Comparison of ENCODE assay signal across 10 cellular contexts in genomic region chr17:2060681-2061440, GRCh38. TPM values are rescaled to one million over a fixed set of nuclear protein-coding genes. Genes with fewer than 3 reads are reported as not detected.
DNase-seq lines count a peak whose midpoint lies in the region; ATAC-seq, FAIRE-seq and TF ChIP-seq lines count a peak whose summit lies in the region.
"Had no signal": no experiment of that assay in that cellular context is flagged by ENCODE, and none has a peak within 500 bp of the region (broad histone marks: within the 10 kb centered on the region; RNA-seq: fewer than 3 reads in every experiment).

No MANE protein-coding gene starts in this region.

- H3K4me1 Mint-ChIP-seq in activated CD4-positive, alpha-beta T cell treated with anti-CD3 and anti-CD28 coated beads, Interleukin-2, amount 10 ng/mL, durations not matched to agents 7 days and 5 days = peaks cover 30% of the 10 kb centered on the region

- no peak overlapping the region; the same call in 1 of the 2 replicates for H4K8ac ChIP-seq in H1 (ENCODE audit: extremely low read depth, insufficient read depth, low read length)

- no peak overlapping the region for H2BK12ac ChIP-seq in H1 (ENCODE audit: low read depth, low read length)

- no peaks in the 10 kb centered on the region for H3K27me3 Mint-ChIP-seq in activated CD4-positive, alpha-beta T cell treated with anti-CD3 and anti-CD28 coated beads, Interleukin-2, amount 10 ng/mL, durations not matched to agents 7 days and 5 days

- no peak overlapping the region for H2BK5ac ChIP-seq in H1 (ENCODE audit: low read depth, low read length)

- H3K27me3 ChIP-seq in H1 (replicated peaks in 1 of 4; ENCODE audit: control insufficient read depth in 3 of 4, extremely low read depth in 1 of 4, insufficient read depth in 3 of 4, low read length in 3 of 4) (peaks cover 31 to 54% (median 48%) of the 10 kb centered on the region in 4 experiments), mucosa of stomach (ENCODE audit: control insufficient read depth, insufficient read depth, low read length) (peaks cover 31% of the 10 kb centered on the region), tibial artery (peaks cover 0 to 4% of the 10 kb centered on the region in 2 donors)

- H3K23me2 ChIP-seq in H1 (ENCODE audit: low read depth, low read length) = peaks cover 2% of the 10 kb centered on the region; the same call in 1 of the 2 replicates

- no peak overlapping the region for H3K27ac Mint-ChIP-seq in activated CD4-positive, alpha-beta T cell treated with anti-CD3 and anti-CD28 coated beads, Interleukin-2, amount 10 ng/mL, durations not matched to agents 7 days and 5 days
- H3K27ac Mint-ChIP-seq: activated T-helper 17 cell treated with anti-CD3 and anti-CD28 coated beads, Interleukin-2, amount 50 U/mL, for 72 hours had no signal

- no peak for TF ChIP-seq RAD21 in H1 (IDR thresholded peaks at IDR 0.05 in 1 of 2, conservative IDR thresholded peaks at IDR 0.05 in 1 of 2; ENCODE audit: low read depth in 2 of 2, low read length in 2 of 2)

- TF ChIP-seq CTCF in H1 (IDR thresholded peaks at IDR 0.05; ENCODE audit: control extremely low read depth in 1 of 3, insufficient read depth in 1 of 3, low read depth in 1 of 3, low read length in 3 of 3) = no peak
- no peak for TF ChIP-seq CTCF in tibial artery (IDR thresholded peaks at IDR 0.05)

- peaks cover 0 to 29% (median 14%) of the 10 kb centered on the region in 4 experiments; a peak in 6 of 7 replicates for H3K4me1 ChIP-seq in H1 (replicated peaks in 1 of 4; ENCODE audit: control insufficient read depth in 3 of 4, insufficient read depth in 4 of 4, low read length in 3 of 4)
- H3K4me1 ChIP-seq in mucosa of stomach (ENCODE audit: control insufficient read depth, insufficient read depth, low read length) = peaks cover 49% of the 10 kb centered on the region
- peaks cover 0 to 36% (median 4%) of the 10 kb centered on the region in 4 donors for H3K4me1 ChIP-seq in tibial artery

- H3K9ac ChIP-seq in H1 (replicated peaks in 1 of 4; ENCODE audit: extremely low read depth in 1 of 4, low read depth in 3 of 4, low read length in 3 of 4) = no peak overlapping the region
- peak overlapping the region; percentile 53 for H3K9ac ChIP-seq in mucosa of stomach (ENCODE audit: low read length)

- TF ChIP-seq EP300 in H1 (IDR thresholded peaks at IDR 0.05; ENCODE audit: borderline replicate concordance in 1 of 2, low read depth in 2 of 2, low read length in 2 of 2) = no peak

- H3K4me3 Mint-ChIP-seq in activated CD4-positive, alpha-beta T cell treated with anti-CD3 and anti-CD28 coated beads, Interleukin-2, amount 10 ng/mL, durations not matched to agents 7 days and 5 days = peak overlapping the region; percentile 1
- H3K4me3 Mint-ChIP-seq: activated T-helper 17 cell treated with anti-CD3 and anti-CD28 coated beads, Interleukin-2, amount 50 U/mL, for 72 hours had no signal

- no peak overlapping the region for H3K4ac ChIP-seq in H1 (replicated peaks; ENCODE audit: insufficient read length, low read depth, low read length)

- no peak overlapping the region for H2AK5ac ChIP-seq in H1 (ENCODE audit: low read depth, low read length)

- POLR2A ChIA-PET in activated CD4-positive, alpha-beta T cell treated with anti-CD3 and anti-CD28 coated beads, Interleukin-2, amount 10 ng/mL, durations not matched to agents 7 days and 5 days (lab: Charles Lee) = no interaction called here
- POLR2A ChIA-PET in H1 (lab: Charles Lee; ENCODE audit: partially characterized antibody) = interaction anchor here (0.6 to 1.1 kb wide), 2 partner anchors 11 to 267 kb away, joined by 3 to 4 read pairs; no protein-coding TSS in a partner anchor

- H3K79me2 ChIP-seq in H1 (ENCODE audit: control insufficient read depth in 1 of 2, insufficient read depth in 2 of 2, low read length in 2 of 2) = no peaks in the 10 kb centered on the region

- H3K9me3 Mint-ChIP-seq in activated CD4-positive, alpha-beta T cell treated with anti-CD3 and anti-CD28 coated beads, Interleukin-2, amount 10 ng/mL, durations not matched to agents 7 days and 5 days = no peaks in the 10 kb centered on the region
- H3K9me3 Mint-ChIP-seq: activated T-helper 17 cell treated with anti-CD3 and anti-CD28 coated beads, Interleukin-2, amount 50 U/mL, for 72 hours had no signal

- 85% methylated on average over 17 of the region's 21 CpGs; no CpG with 5 or more reads in 1 of the 2 experiments for WGBS in H1 (ENCODE audit: extremely low coverage in 1 of 2, insufficient coverage in 1 of 2, insufficient read length in 1 of 2, insufficient replicate concordance in 2 of 2, low coverage in 1 of 2, low lambda C conversion rate in 2 of 2, missing lambda C conversion rate in 1 of 2), 2 experiments

- no peak overlapping the region for H4K5ac ChIP-seq in H1 (ENCODE audit: insufficient read length, low read depth, low read length)

- H3K27ac ChIP-seq in H1 (ENCODE audit: low read depth, low read length) = no peak overlapping the region
- peak overlapping the region; percentile 32 to 58 for H3K27ac ChIP-seq in tibial artery

- H3K18ac ChIP-seq in H1 (ENCODE audit: extremely low read depth, low read length) = no peak overlapping the region

- H3K79me1 ChIP-seq in H1 (ENCODE audit: low read depth, low read length) = no peaks in the 10 kb centered on the region

- no peak for ATAC-seq in HG03039 (IDR thresholded peaks at IDR 0.05; ENCODE audit: unreplicated experiment)
- ATAC-seq: activated T-helper 17 cell treated with anti-CD3 and anti-CD28 coated beads, Interleukin-2, amount 50 U/mL, for 72 hours had no signal

- no peak overlapping the region for H3K4me2 ChIP-seq in H1 (ENCODE audit: insufficient read depth in 1 of 2, low read depth in 2 of 2, low read length in 2 of 2)

- H2BK20ac ChIP-seq in H1 (ENCODE audit: low read length) = no peak overlapping the region

- peaks cover 14 to 17% of the 10 kb centered on the region in 2 experiments for H4K20me1 ChIP-seq in H1 (replicated peaks in 1 of 2; ENCODE audit: control insufficient read depth in 1 of 2, insufficient read depth in 2 of 2, low read length in 2 of 2)

- H3K36me3 Mint-ChIP-seq in activated CD4-positive, alpha-beta T cell treated with anti-CD3 and anti-CD28 coated beads, Interleukin-2, amount 10 ng/mL, durations not matched to agents 7 days and 5 days (ENCODE audit: low read depth) = peaks cover 40% of the 10 kb centered on the region

- H3K9me3 ChIP-seq in H1 (ENCODE audit: insufficient read depth in 2 of 2, low read depth in 1 of 2, low read length in 1 of 2) = peaks cover 0 to 7% of the 10 kb centered on the region in 2 experiments; a peak in 1 of 4 replicates
- no peaks in the 10 kb centered on the region for H3K9me3 ChIP-seq in mucosa of stomach (ENCODE audit: control insufficient read depth, low read length)
- H3K9me3 ChIP-seq in tibial artery = no peaks in the 10 kb centered on the region

- H3K4me3 ChIP-seq in H1 (ENCODE audit: extremely low read depth in 1 of 4, insufficient read depth in 2 of 4, low read depth in 3 of 4, low read length in 4 of 4) (no peak overlapping the region), mucosa of stomach (ENCODE audit: low read length) (no peak overlapping the region), tibial artery (no peak overlapping the region)

- no peak overlapping the region for H3K14ac ChIP-seq in H1 (ENCODE audit: insufficient read length)

- intact Hi-C loops in tibial artery (cut with DNase I; ENCODE audit: low total_unique reads) = no loop called here

- H2BK120ac ChIP-seq in H1 (replicated peaks; ENCODE audit: low read depth, low read length) = no peak overlapping the region

- H3K36me3 ChIP-seq in H1 (ENCODE audit: control insufficient read depth in 2 of 4, insufficient read depth in 4 of 4, low read length in 3 of 4) = peaks cover 0 to 14% (median 0%) of the 10 kb centered on the region in 4 experiments; a peak in 1 of 8 replicates
- H3K36me3 ChIP-seq in mucosa of stomach (ENCODE audit: control insufficient read depth, insufficient read depth, low read length) = peaks cover 9% of the 10 kb centered on the region
- H3K36me3 ChIP-seq in tibial artery = peaks cover 18 to 83% (median 48%) of the 10 kb centered on the region in 3 donors

- H3K56ac ChIP-seq in H1 (replicated peaks; ENCODE audit: insufficient read length, low read depth, low read length) = no peak overlapping the region

- CTCF ChIA-PET in activated CD4-positive, alpha-beta T cell treated with anti-CD3 and anti-CD28 coated beads, Interleukin-2, amount 10 ng/mL, durations not matched to agents 7 days and 5 days (lab: Charles Lee) = interaction anchor here (0.5 to 8.5 kb wide), 4 partner anchors 184 to 396 kb away, joined by 3 to 210 read pairs (median 23); no protein-coding TSS in a partner anchor
- CTCF ChIA-PET in H1 (lab: Charles Lee; ENCODE audit: partially characterized antibody) = interaction anchor here (0.5 to 9.3 kb wide), 10 partner anchors 11 to 204 kb away, joined by 3 to 122 read pairs (median 3); no protein-coding TSS in a partner anchor

- no peak for TF ChIP-seq POLR2A in H1 (IDR thresholded peaks at IDR 0.05; ENCODE audit: control extremely low read depth in 1 of 2, low read depth in 2 of 2, low read length in 2 of 2)

- H3K23ac ChIP-seq in H1 (ENCODE audit: insufficient read length) = no peak overlapping the region

- no peak for DNase-seq in activated CD4-positive, alpha-beta T cell treated with anti-CD3 and anti-CD28 coated beads, Interleukin-2, amount 10 ng/mL, durations not matched to agents 7 days and 5 days
- no peak for DNase-seq in activated CD4-positive, alpha-beta T cell treated with anti-CD3 and anti-CD28 coated beads, Interleukin-2, amount 50 U/mL, for 4 hours
- DNase-seq in H1 (ENCODE audit: low read depth in 1 of 2, low spot score in 2 of 2) (no peak), tibial artery (no peak), NCI-H446 treated with DMSO at 0.1 percent for 48 hours (lab: John Stamatoyannopoulos, UW) (no peak), SKM-1 treated with dmso at 0.1 percent for 144 hours (lab: John Stamatoyannopoulos, UW; ENCODE audit: unreplicated experiment) (no peak)
- DNase-seq: NCI-H1092 treated with DMSO at 0.1 percent for 48 hours had no signal

- FAIRE-seq in H1 (lab: Jason Lieb, UNC) = no peak

- no peak overlapping the region for H4K91ac ChIP-seq in H1 (replicated peaks; ENCODE audit: insufficient read length, low read length)

- no peak overlapping the region for H2BK15ac ChIP-seq in H1 (ENCODE audit: low read length)

- no peak overlapping the region for H2AFZ ChIP-seq in H1 (ENCODE audit: low read length)

RNA-seq across cellular contexts. Expression of gene HIC1, which starts 6.0 kb away (rescaled TPM):
- 10 to 100 TPM; 29.0 to 31.0 TPM for total RNA-seq in activated CD4-positive, alpha-beta T cell treated with anti-CD3 and anti-CD28 coated beads, Interleukin-2, amount 10 ng/mL, durations not matched to agents 7 days and 5 days
- 0.09 and 0.19 TPM in 2 replicates for total RNA-seq in H1 (2021; fragmentation: NEBNext Ultra II Directional; extraction: Animal tissue kit (Norgen Biotek cat#: 25700))
- 0.06 and 0.11 TPM in 2 replicates for polyA plus RNA-seq in H1 (2011; rRNA removed)
- 0.09 TPM for polyA plus RNA-seq in H1 (2011; cell fraction: cytosol; rRNA removed)
- polyA plus RNA-seq in H1 (2011; cell fraction: nucleus; rRNA removed) = 0.20 TPM
- 0.09 to 0.24 TPM (median 0.20 TPM) in 4 replicates for polyA plus RNA-seq in H1 (2012, experiment 1 of 2)
- polyA plus RNA-seq in H1 (2012, experiment 2 of 2) = 0.20 TPM
- polyA plus RNA-seq in H1 (2013, experiment 1 of 2) = 0.02 TPM
- 0.11 TPM for polyA plus RNA-seq in H1 (2013, experiment 2 of 2)
- 0.22 TPM in 1 of 2 replicates, not detected in the other for polyA minus RNA-seq in H1 (2011; rRNA and poly(A)+ RNA removed)
- polyA minus RNA-seq in H1 (2011; cell fraction: cytosol; rRNA and poly(A)+ RNA removed) = not detected
- polyA minus RNA-seq in H1 (2011; cell fraction: nucleus; rRNA and poly(A)+ RNA removed) = 0.30 TPM

RNA-seq across cellular contexts. Expression of gene OVCA2, which starts 19.0 kb away (rescaled TPM):
- 10 to 100 TPM; 36.8 to 37.9 TPM for total RNA-seq in activated CD4-positive, alpha-beta T cell treated with anti-CD3 and anti-CD28 coated beads, Interleukin-2, amount 10 ng/mL, durations not matched to agents 7 days and 5 days
- total RNA-seq in H1 (2021; fragmentation: NEBNext Ultra II Directional; extraction: Animal tissue kit (Norgen Biotek cat#: 25700)) = 14.9 and 15.3 TPM in 2 replicates
- polyA plus RNA-seq in H1 (2011; rRNA removed) = 34.5 and 37.0 TPM in 2 replicates
- 24.4 TPM for polyA plus RNA-seq in H1 (2011; cell fraction: cytosol; rRNA removed)
- 22.7 TPM for polyA plus RNA-seq in H1 (2011; cell fraction: nucleus; rRNA removed)
- polyA plus RNA-seq in H1 (2012, experiment 1 of 2) = 17.7 to 21.4 TPM (median 18.6 TPM) in 4 replicates
- polyA plus RNA-seq in H1 (2012, experiment 2 of 2) = 42.5 TPM
- 23.4 TPM for polyA plus RNA-seq in H1 (2013, experiment 1 of 2)
- polyA plus RNA-seq in H1 (2013, experiment 2 of 2) = 23.8 TPM
- polyA minus RNA-seq in H1 (2011; rRNA and poly(A)+ RNA removed) = 18.9 TPM in 2 replicates
- polyA minus RNA-seq in H1 (2011; cell fraction: cytosol; rRNA and poly(A)+ RNA removed) = 7.5 TPM
- 5.2 TPM for polyA minus RNA-seq in H1 (2011; cell fraction: nucleus; rRNA and poly(A)+ RNA removed)

RNA-seq across cellular contexts. Expression of gene DPH1, which starts 30.9 kb away (rescaled TPM):
- 10 to 100 TPM; 31.3 to 37.8 TPM for total RNA-seq in activated CD4-positive, alpha-beta T cell treated with anti-CD3 and anti-CD28 coated beads, Interleukin-2, amount 10 ng/mL, durations not matched to agents 7 days and 5 days
- 24.9 and 27.1 TPM in 2 replicates for total RNA-seq in H1 (2021; fragmentation: NEBNext Ultra II Directional; extraction: Animal tissue kit (Norgen Biotek cat#: 25700))
- polyA plus RNA-seq in H1 (2011; rRNA removed) = 30.0 and 48.3 TPM in 2 replicates
- polyA plus RNA-seq in H1 (2011; cell fraction: cytosol; rRNA removed) = 26.0 TPM
- 76.8 TPM for polyA plus RNA-seq in H1 (2011; cell fraction: nucleus; rRNA removed)
- polyA plus RNA-seq in H1 (2012, experiment 1 of 2) = 14.1 to 21.6 TPM (median 19.7 TPM) in 4 replicates
- polyA plus RNA-seq in H1 (2012, experiment 2 of 2) = 16.4 TPM
- 13.4 TPM for polyA plus RNA-seq in H1 (2013, experiment 1 of 2)
- polyA plus RNA-seq in H1 (2013, experiment 2 of 2) = 12.3 TPM
- 22.8 and 35.7 TPM in 2 replicates for polyA minus RNA-seq in H1 (2011; rRNA and poly(A)+ RNA removed)
- 15.0 TPM for polyA minus RNA-seq in H1 (2011; cell fraction: cytosol; rRNA and poly(A)+ RNA removed)
- polyA minus RNA-seq in H1 (2011; cell fraction: nucleus; rRNA and poly(A)+ RNA removed) = 34.4 TPM

RNA-seq across cellular contexts. Expression of gene RTN4RL1, which starts 35.7 kb away (rescaled TPM):
- total RNA-seq in activated CD4-positive, alpha-beta T cell treated with anti-CD3 and anti-CD28 coated beads, Interleukin-2, amount 10 ng/mL, durations not matched to agents 7 days and 5 days = under 1 TPM; 0.19 to 0.20 TPM
- total RNA-seq in H1 (2021; fragmentation: NEBNext Ultra II Directional; extraction: Animal tissue kit (Norgen Biotek cat#: 25700)) = 0.11 TPM in 1 of 2 replicates, not detected in the other
- polyA plus RNA-seq in H1 (2011; rRNA removed) = 0.09 and 0.11 TPM in 2 replicates
- 0.10 TPM for polyA plus RNA-seq in H1 (2011; cell fraction: cytosol; rRNA removed)
- polyA plus RNA-seq in H1 (2011; cell fraction: nucleus; rRNA removed) = 0.07 TPM
- 0.11 to 0.17 TPM (median 0.14 TPM) in 3 of 4 replicates, not detected in the other for polyA plus RNA-seq in H1 (2012, experiment 1 of 2)
- polyA plus RNA-seq in H1 (2012, experiment 2 of 2) = 0.12 TPM
- 0.06 TPM for polyA plus RNA-seq in H1 (2013, experiment 1 of 2)
- polyA plus RNA-seq in H1 (2013, experiment 2 of 2) = 0.04 TPM
- 0.03 and 0.05 TPM in 2 replicates for polyA minus RNA-seq in H1 (2011; rRNA and poly(A)+ RNA removed)
- not detected for polyA minus RNA-seq in H1 (2011; cell fraction: cytosol; rRNA and poly(A)+ RNA removed)
- not detected for polyA minus RNA-seq in H1 (2011; cell fraction: nucleus; rRNA and poly(A)+ RNA removed)

Comparison
In these comparisons a context has a peak if more than half of its experiments do, and no peak if none do; other contexts are left out.
1. RNA of gene HIC1, which starts 6.0 kb away (total RNA-seq): 29.0 to 31.0 TPM in activated CD4-positive, alpha-beta T cell treated with anti-CD3 and anti-CD28 coated beads, Interleukin-2, amount 10 ng/mL, durations not matched to agents 7 days and 5 days; 0.09 to 0.19 TPM in H1; every median in the first group is over 10 times any median in the second.